1 cellular context compared by ENCODE assay signal in the genomic region with DNA sequence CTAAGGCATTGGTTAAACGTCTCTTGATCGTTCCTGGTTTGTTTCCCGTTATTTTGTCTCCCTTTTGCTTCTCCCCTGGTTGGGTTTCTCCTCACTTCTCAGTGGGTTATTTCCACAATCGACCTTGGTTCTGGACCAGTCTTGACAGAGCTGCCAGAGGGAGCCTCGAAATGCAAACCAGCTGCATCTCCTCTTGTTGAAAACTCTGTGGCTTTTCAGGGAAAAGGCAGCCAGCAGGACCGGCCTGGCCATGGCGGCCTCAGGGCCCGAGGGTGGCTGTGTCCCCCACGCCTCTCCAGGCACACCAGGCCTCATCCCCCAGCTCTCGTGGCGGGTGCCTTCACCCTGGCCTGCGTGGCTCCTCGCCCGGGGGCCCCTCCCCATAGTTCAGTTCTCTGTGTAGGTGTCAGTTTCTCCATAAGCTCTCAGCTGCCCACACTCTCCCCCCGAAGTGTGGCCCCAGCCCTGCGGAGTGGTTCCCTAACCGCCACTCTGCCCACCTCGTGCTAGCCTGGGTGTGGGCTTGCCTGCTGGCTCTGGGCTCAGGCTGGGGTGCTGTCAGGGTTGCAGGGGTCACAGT.
TF ChIP-seq lines count a peak whose summit lies in the region.

No MANE protein-coding gene starts in this region.

TF ChIP-seq in IMR-90, 13 proteins besides CTCF, POLR2A, EP300 and RAD21:
- TF ChIP-seq BHLHE40 (IDR thresholded peaks at IDR 0.05; ENCODE audit: low read depth, low read length) (no peak), MAFK (IDR thresholded peaks at IDR 0.05; ENCODE audit: low read depth, low read length) (no peak), SMC3 (IDR thresholded peaks at IDR 0.05; ENCODE audit: low read depth, low read length) (no peak)
